20 cellular contexts compared by ENCODE assay signal in genomic region chr2:10507106-10507505, GRCh38.
"Had no signal": no experiment of that assay in that cellular context is flagged by ENCODE, and none has a peak within 500 bp of the region (broad histone marks: within the 10 kb centered on the region; RNA-seq: fewer than 3 reads in every experiment).

No MANE protein-coding gene starts in this region.

- H3K9me3 ChIP-seq: body of pancreas, prostate gland, tibial artery had no signal

- ATAC-seq: activated T-cell treated with anti-CD3 and anti-CD28 coated beads, Interleukin-2, amount 50 U/mL, for 72 hours; body of pancreas; left lobe of liver; naive thymus-derived CD8-positive, alpha-beta T cell; T-cell; WTC11 had no signal

- DNase-seq: activated gamma-delta T cell treated with Interleukin-2 at 50 U/mL for 16 hours; activated T-cell treated with anti-CD3 and anti-CD28 coated beads, Interleukin-2, amount 50 U/mL, for 72 hours; anterior cingulate cortex; body of pancreas; foreskin fibroblast; naive thymus-derived CD8-positive, alpha-beta T cell; stimulated activated CD4-positive, alpha-beta T cell treated with anti-CD3 and anti-CD28 coated beads, Interleukin-12 subunit alpha, Interleukin-12 subunit beta, amount 100 ng/mL, for 4 hours; stimulated activated CD4-positive, alpha-beta T cell treated with anti-CD3 and anti-CD28 coated beads, Interleukin-4, amount 100 ng/mL, for 4 hours; T-helper 9 cell had no signal

- H3K36me3 Mint-ChIP-seq: activated naive CD4-positive, alpha-beta T cell treated with anti-CD3 and anti-CD28 coated beads, Interleukin-2, amount 50 U/mL, for 24 hours; mesothelial cell of epicardium; naive thymus-derived CD8-positive, alpha-beta T cell; neural progenitor cell; T-cell; WTC11 had no signal

- H3K4me3 ChIP-seq: body of pancreas, cardiac muscle cell, lung, neural progenitor cell, prostate gland, tibial artery had no signal

- H3K4me3 Mint-ChIP-seq: activated naive CD4-positive, alpha-beta T cell treated with anti-CD3 and anti-CD28 coated beads, Interleukin-2, amount 50 U/mL, for 24 hours; activated T-cell treated with anti-CD3 and anti-CD28 coated beads, Interleukin-2, amount 50 U/mL, for 72 hours; mesothelial cell of epicardium; naive thymus-derived CD8-positive, alpha-beta T cell; neural progenitor cell; stimulated activated naive CD8-positive, alpha-beta T cell treated with anti-CD3 and anti-CD28 coated beads, Interleukin-15, Interleukin-2, amounts not matched to agents 100 ng/mL and 50 ng/mL, for 24 hours; T-cell; WTC11 had no signal

- H3K9ac ChIP-seq: neural progenitor cell had no signal

- H3K36me3 ChIP-seq: cardiac muscle cell, neural progenitor cell, prostate gland, tibial artery had no signal

- H2AFZ ChIP-seq: neural progenitor cell had no signal

- H3K4me2 ChIP-seq: neural progenitor cell had no signal

- H3K27me3 Mint-ChIP-seq: activated naive CD4-positive, alpha-beta T cell treated with anti-CD3 and anti-CD28 coated beads, Interleukin-2, amount 50 U/mL, for 24 hours had no signal

- H3K9me3 Mint-ChIP-seq: activated naive CD4-positive, alpha-beta T cell treated with anti-CD3 and anti-CD28 coated beads, Interleukin-2, amount 50 U/mL, for 24 hours; activated T-cell treated with anti-CD3 and anti-CD28 coated beads, Interleukin-2, amount 50 U/mL, for 72 hours; naive thymus-derived CD8-positive, alpha-beta T cell; neural progenitor cell; stimulated activated naive CD8-positive, alpha-beta T cell treated with anti-CD3 and anti-CD28 coated beads, Interleukin-15, Interleukin-2, amounts not matched to agents 100 ng/mL and 50 ng/mL, for 24 hours; WTC11 had no signal

- H3K27ac ChIP-seq: body of pancreas, cardiac muscle cell, neural progenitor cell, prostate gland, tibial artery had no signal

- H3K4me1 Mint-ChIP-seq: activated naive CD4-positive, alpha-beta T cell treated with anti-CD3 and anti-CD28 coated beads, Interleukin-2, amount 50 U/mL, for 24 hours; mesothelial cell of epicardium; T-cell; WTC11 had no signal

- H3K4me1 ChIP-seq: body of pancreas, prostate gland, tibial artery had no signal

- H3K27ac Mint-ChIP-seq: activated naive CD4-positive, alpha-beta T cell treated with anti-CD3 and anti-CD28 coated beads, Interleukin-2, amount 50 U/mL, for 24 hours; activated T-cell treated with anti-CD3 and anti-CD28 coated beads, Interleukin-2, amount 50 U/mL, for 72 hours; mesothelial cell of epicardium; naive thymus-derived CD8-positive, alpha-beta T cell; neural progenitor cell; stimulated activated naive CD8-positive, alpha-beta T cell treated with anti-CD3 and anti-CD28 coated beads, Interleukin-15, Interleukin-2, amounts not matched to agents 100 ng/mL and 50 ng/mL, for 24 hours; T-cell; WTC11 had no signal

- H3K27me3 ChIP-seq: body of pancreas, cardiac muscle cell, neural progenitor cell had no signal
